ENCODE assay signal across 16 cellular contexts in the genomic region with DNA sequence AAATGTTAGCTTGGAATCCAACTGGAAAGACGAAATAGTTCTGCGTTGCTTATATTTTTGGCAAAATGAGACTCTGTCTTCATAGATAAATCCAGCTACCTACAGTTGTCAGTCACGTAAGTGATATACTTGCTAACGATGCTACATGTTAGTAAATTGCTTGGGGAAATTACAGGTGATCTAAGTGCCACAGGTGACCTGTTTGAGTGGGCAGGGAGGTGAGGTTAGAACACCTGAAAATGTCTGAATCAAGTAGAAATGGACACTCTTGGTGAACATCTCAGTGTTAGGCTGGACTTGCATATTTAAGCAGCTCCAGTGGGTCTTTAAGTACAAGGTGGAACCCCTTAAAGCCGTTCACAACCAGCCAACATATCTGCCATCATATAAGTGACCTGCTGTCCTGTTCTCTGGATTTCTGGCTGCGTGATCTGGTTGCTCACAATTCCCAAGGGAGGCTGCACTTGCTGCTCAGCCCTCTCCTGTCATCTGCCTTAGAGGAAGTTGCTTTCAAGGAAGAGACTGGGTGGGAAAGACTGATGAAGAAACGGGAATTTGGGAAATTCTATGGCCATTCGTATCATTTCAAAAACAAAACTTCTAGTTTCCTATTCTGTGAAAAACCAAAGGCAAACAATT.
A peak's percentile ranks its signal among the peaks of the same experiment; 100 is the strongest.
DNase-seq lines count a peak whose midpoint lies in the region; ATAC-seq and TF ChIP-seq lines count a peak whose summit lies in the region.
"Had no signal": no experiment of that assay in that cellular context is flagged by ENCODE, and none has a peak within 500 bp of the region (broad histone marks: within the 10 kb centered on the region; RNA-seq: fewer than 3 reads in every experiment).

No MANE protein-coding gene starts in this region.

- no peaks in the 10 kb centered on the region for H3K36me3 ChIP-seq in SK-N-SH (replicated peaks in 1 of 2; ENCODE audit: control insufficient read depth in 1 of 2, insufficient read depth in 2 of 2, low read length in 1 of 2)
- H3K36me3 ChIP-seq in PC-9 (ENCODE audit: low read depth): no peaks in the 10 kb centered on the region
- H3K36me3 ChIP-seq in lung (ENCODE audit: control insufficient read depth in 2 of 2, insufficient read depth in 2 of 2, low read length in 2 of 2): no peaks in the 10 kb centered on the region
- H3K36me3 ChIP-seq in SJCRH30: no peaks in the 10 kb centered on the region

- ATAC-seq in SK-N-SH treated with all-trans-retinoic acid at 6 μM for 48 hours (no peak), lung (ENCODE audit: insufficient read depth, low FRiP score) (no peak), GM18498 (IDR thresholded peaks at IDR 0.05; ENCODE audit: unreplicated experiment) (no peak)
- ATAC-seq: Panc1, Right ventricle myocardium inferior had no signal

- no peaks in the 10 kb centered on the region for H3K9me3 ChIP-seq in SK-N-SH
- H3K9me3 ChIP-seq in PC-9 (ENCODE audit: insufficient read depth, low read depth): no peaks in the 10 kb centered on the region
- no peaks in the 10 kb centered on the region for H3K9me3 ChIP-seq in lung (ENCODE audit: control insufficient read depth in 2 of 2, insufficient read depth in 1 of 2, low read length in 1 of 2)
- H3K9me3 ChIP-seq in SJCRH30 (replicated peaks): no peaks in the 10 kb centered on the region

- no peaks in the 10 kb centered on the region for H3K27me3 ChIP-seq in SK-N-SH (ENCODE audit: insufficient read depth)
- no peaks in the 10 kb centered on the region for H3K27me3 ChIP-seq in PC-9 (ENCODE audit: insufficient read depth, low read depth)
- no peaks in the 10 kb centered on the region for H3K27me3 ChIP-seq in lung (ENCODE audit: control insufficient read depth, insufficient read depth)
- H3K27me3 ChIP-seq in SJCRH30: no peaks in the 10 kb centered on the region

- POLR2A ChIA-PET in SK-N-SH (lab: Yijun Ruan, JAX) (no interaction called here), PC-9 (lab: Charles Lee; ENCODE audit: unreplicated experiment) (no interaction called here)

- WGBS in SK-N-SH (ENCODE audit: low lambda C conversion rate): 89% methylated on average over 8 of the region's 8 CpGs
- WGBS in lung, 2 donors: 81 to 85% methylated on average over 8 of the region's 8 CpGs

- DNase-seq in SK-N-SH (no peak), PC-9 (no peak), lung (ENCODE audit: low spot score) (peak; percentile 19), SJCRH30 (no peak), RKO (ENCODE audit: low spot score) (no peak), NCI-H1048 (lab: John Stamatoyannopoulos, UW) (no peak)
- DNase-seq: C1 segment of cervical spinal cord, DND-41, HCEC 1CT, NCI-H146, NCI-H2081 treated with DMSO at 0.1 percent for 48 hours, NCI-H774 had no signal

- H3K4me2 ChIP-seq in SK-N-SH (peak overlapping the region; percentile 6; the same call in 1 of the 2 replicates), PC-9 (no peak overlapping the region)

- H3F3A ChIP-seq in SK-N-SH (replicated peaks; ENCODE audit: insufficient read depth): peaks cover 24% of the 10 kb centered on the region
- peaks cover 14% of the 10 kb centered on the region for H3F3A ChIP-seq in PC-9 (ENCODE audit: insufficient read depth, low read depth)

- H4K20me1 ChIP-seq in SK-N-SH (ENCODE audit: insufficient read depth) (no peaks in the 10 kb centered on the region), PC-9 (ENCODE audit: insufficient read depth) (no peaks in the 10 kb centered on the region)

- H3K4me3 ChIP-seq in SK-N-SH (ENCODE audit: low read depth in 2 of 2, low read length in 1 of 2) (no peak overlapping the region), PC-9 (no peak overlapping the region), lung (no peak overlapping the region), SJCRH30 (no peak overlapping the region)

- H3K4me1 ChIP-seq in SK-N-SH (ENCODE audit: control insufficient read depth in 1 of 2, insufficient read depth in 2 of 2, low read depth in 1 of 2, low read length in 1 of 2): peaks cover 25 to 35% of the 10 kb centered on the region in 2 experiments; a peak in 3 of 4 replicates
- peaks cover 18% of the 10 kb centered on the region for H3K4me1 ChIP-seq in PC-9 (replicated peaks; ENCODE audit: insufficient read depth)
- no peaks in the 10 kb centered on the region for H3K4me1 ChIP-seq in lung (ENCODE audit: control insufficient read depth in 2 of 2, insufficient read depth in 2 of 2, low read length in 2 of 2)
- H3K4me1 ChIP-seq in SJCRH30: peaks cover 8% of the 10 kb centered on the region

- H3K79me2 ChIP-seq in SK-N-SH (ENCODE audit: insufficient read depth): no peaks in the 10 kb centered on the region
- no peaks in the 10 kb centered on the region for H3K79me2 ChIP-seq in PC-9 (ENCODE audit: low read depth)

- no peak for TF ChIP-seq CTCF in SK-N-SH (IDR thresholded peaks at IDR 0.05)
- TF ChIP-seq CTCF in PC-9 (conservative IDR thresholded peaks at IDR 0.05): no peak
- TF ChIP-seq CTCF in lung (IDR thresholded peaks at IDR 0.05; ENCODE audit: control extremely low read depth, extremely low read depth): no peak

- H2AFZ ChIP-seq in SK-N-SH (ENCODE audit: low read depth): no peak overlapping the region
- peak overlapping the region; percentile 67 for H2AFZ ChIP-seq in PC-9

- CTCF ChIA-PET in SK-N-SH (lab: Yijun Ruan, JAX) (interaction anchor here (1.5 kb wide), 1 partner anchor 388 kb away, joined by 3 read pairs; no protein-coding TSS in a partner anchor), PC-9 (lab: Charles Lee) (interaction anchor here (0.5 kb wide), 1 partner anchor 31 kb away, joined by 5 read pairs; no protein-coding TSS in a partner anchor)

- no peaks in the 10 kb centered on the region for H3K9me2 ChIP-seq in SK-N-SH
- H3K9me2 ChIP-seq in PC-9 (ENCODE audit: insufficient read depth): no peaks in the 10 kb centered on the region

- no peak overlapping the region for H3K9ac ChIP-seq in SK-N-SH

- H3K27ac ChIP-seq in SK-N-SH (ENCODE audit: low read depth in 2 of 2, low read length in 1 of 2) (peak overlapping the region in 1 of 2 experiments; percentile 76; a peak in 1 of 4 replicates), PC-9 (no peak overlapping the region), lung (ENCODE audit: low read depth in 1 of 2, low read length in 1 of 2) (no peak overlapping the region), SJCRH30 (no peak overlapping the region)

- intact Hi-C loops in PC-9 (cut with micrococcal nuclease; ENCODE audit: unreplicated experiment): no loop called here

- TF ChIP-seq EP300 in SK-N-SH (IDR thresholded peaks at IDR 0.05; ENCODE audit: borderline replicate concordance in 1 of 2, low read depth in 1 of 2, low read length in 1 of 2): no peak

- no peak for TF ChIP-seq RAD21 in SK-N-SH (IDR thresholded peaks at IDR 0.05; ENCODE audit: low read length)

- no TSS peak for BruUV-seq in PC-9 (replicated peaks; lab: Mats Ljungman, UMichigan)

TF ChIP-seq in SK-N-SH, 30 proteins besides CTCF, POLR2A, EP300 and RAD21:
- TF ChIP-seq SIN3A (IDR thresholded peaks at IDR 0.05; ENCODE audit: borderline replicate concordance, low read depth, low read length) (no peak), POLR2AphosphoS5 (IDR thresholded peaks at IDR 0.05; ENCODE audit: low read depth, low read length) (no peak), NFIC (IDR thresholded peaks at IDR 0.05; ENCODE audit: borderline replicate concordance) (no peak), JUND (IDR thresholded peaks at IDR 0.05) (no peak)

TF ChIP-seq in SK-N-SH treated with all-trans-retinoic acid at 6 μM for 48 hours, 23 proteins besides CTCF, POLR2A, EP300 and RAD21 (continues in another document):
- TF ChIP-seq ZFP3 (CRISPR knock-in tag; IDR thresholded peaks at IDR 0.05) (no peak), ZFP30 (CRISPR knock-in tag; IDR thresholded peaks at IDR 0.05) (no peak), GLIS3 (CRISPR knock-in tag; IDR thresholded peaks at IDR 0.05) (no peak), PPARA (CRISPR knock-in tag; IDR thresholded peaks at IDR 0.05; ENCODE audit: borderline replicate concordance) (no peak), BACH2 (CRISPR knock-in tag; IDR thresholded peaks at IDR 0.05; ENCODE audit: borderline replicate concordance) (no peak), ARNTL (CRISPR knock-in tag; IDR thresholded peaks at IDR 0.05; ENCODE audit: borderline replicate concordance, low read depth) (no peak), ZC3H10 (CRISPR knock-in tag; IDR thresholded peaks at IDR 0.05) (no peak)
- TF ChIP-seq, protein P1, sequence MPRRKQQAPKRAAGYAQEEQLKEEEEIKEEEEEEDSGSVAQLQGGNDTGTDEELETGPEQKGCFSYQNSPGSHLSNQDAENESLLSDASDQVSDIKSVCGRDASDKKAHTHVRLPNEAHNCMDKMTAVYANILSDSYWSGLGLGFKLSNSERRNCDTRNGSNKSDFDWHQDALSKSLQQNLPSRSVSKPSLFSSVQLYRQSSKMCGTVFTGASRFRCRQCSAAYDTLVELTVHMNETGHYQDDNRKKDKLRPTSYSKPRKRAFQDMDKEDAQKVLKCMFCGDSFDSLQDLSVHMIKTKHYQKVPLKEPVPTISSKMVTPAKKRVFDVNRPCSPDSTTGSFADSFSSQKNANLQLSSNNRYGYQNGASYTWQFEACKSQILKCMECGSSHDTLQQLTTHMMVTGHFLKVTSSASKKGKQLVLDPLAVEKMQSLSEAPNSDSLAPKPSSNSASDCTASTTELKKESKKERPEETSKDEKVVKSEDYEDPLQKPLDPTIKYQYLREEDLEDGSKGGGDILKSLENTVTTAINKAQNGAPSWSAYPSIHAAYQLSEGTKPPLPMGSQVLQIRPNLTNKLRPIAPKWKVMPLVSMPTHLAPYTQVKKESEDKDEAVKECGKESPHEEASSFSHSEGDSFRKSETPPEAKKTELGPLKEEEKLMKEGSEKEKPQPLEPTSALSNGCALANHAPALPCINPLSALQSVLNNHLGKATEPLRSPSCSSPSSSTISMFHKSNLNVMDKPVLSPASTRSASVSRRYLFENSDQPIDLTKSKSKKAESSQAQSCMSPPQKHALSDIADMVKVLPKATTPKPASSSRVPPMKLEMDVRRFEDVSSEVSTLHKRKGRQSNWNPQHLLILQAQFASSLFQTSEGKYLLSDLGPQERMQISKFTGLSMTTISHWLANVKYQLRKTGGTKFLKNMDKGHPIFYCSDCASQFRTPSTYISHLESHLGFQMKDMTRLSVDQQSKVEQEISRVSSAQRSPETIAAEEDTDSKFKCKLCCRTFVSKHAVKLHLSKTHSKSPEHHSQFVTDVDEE (CRISPR knock-in tag; IDR thresholded peaks at IDR 0.05): no peak
- TF ChIP-seq, protein P2, sequence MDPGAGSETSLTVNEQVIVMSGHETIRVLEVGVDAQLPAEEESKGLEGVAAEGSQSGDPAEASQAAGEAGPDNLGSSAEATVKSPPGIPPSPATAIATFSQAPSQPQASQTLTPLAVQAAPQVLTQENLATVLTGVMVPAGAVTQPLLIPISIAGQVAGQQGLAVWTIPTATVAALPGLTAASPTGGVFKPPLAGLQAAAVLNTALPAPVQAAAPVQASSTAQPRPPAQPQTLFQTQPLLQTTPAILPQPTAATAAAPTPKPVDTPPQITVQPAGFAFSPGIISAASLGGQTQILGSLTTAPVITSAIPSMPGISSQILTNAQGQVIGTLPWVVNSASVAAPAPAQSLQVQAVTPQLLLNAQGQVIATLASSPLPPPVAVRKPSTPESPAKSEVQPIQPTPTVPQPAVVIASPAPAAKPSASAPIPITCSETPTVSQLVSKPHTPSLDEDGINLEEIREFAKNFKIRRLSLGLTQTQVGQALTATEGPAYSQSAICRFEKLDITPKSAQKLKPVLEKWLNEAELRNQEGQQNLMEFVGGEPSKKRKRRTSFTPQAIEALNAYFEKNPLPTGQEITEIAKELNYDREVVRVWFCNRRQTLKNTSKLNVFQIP (CRISPR knock-in tag; IDR thresholded peaks at IDR 0.05; ENCODE audit: borderline replicate concordance, low read depth): no peak
